ENCODE assay signal across 23 cellular contexts in genomic region chr1:228117335-228117734, GRCh38.
"Had no signal": no experiment of that assay in that cellular context is flagged by ENCODE, and none has a peak within 500 bp of the region (broad histone marks: within the 10 kb centered on the region; RNA-seq: fewer than 3 reads in every experiment).

No MANE protein-coding gene starts in this region.

- ATAC-seq: effector memory CD8-positive, alpha-beta T cell; esophagus mucosa; gastrocnemius medialis; heart right ventricle; left cardiac atrium; left lung; left ventricle myocardium superior; lower lobe of right lung; mucosa of descending colon had no signal

- H3K9me3 ChIP-seq: colonic mucosa, esophagus squamous epithelium, gastrocnemius medialis, left lung, lower lobe of right lung, mucosa of descending colon had no signal

- H3K4me1 ChIP-seq: colonic mucosa, gastrocnemius medialis, heart right ventricle, left lung, lower lobe of right lung had no signal

- H3K36me3 ChIP-seq: colonic mucosa, esophagus squamous epithelium, gastrocnemius medialis, heart right ventricle, left lung, lower lobe of right lung had no signal

- DNase-seq: colonic mucosa; cortex of kidney; effector CD8-positive, alpha-beta T cell; effector memory CD8-positive, alpha-beta T cell; endodermal cell; esophagus squamous epithelium; foreskin fibroblast; foreskin melanocyte; gastrocnemius medialis; glutamatergic neuron; head of caudate nucleus; heart right ventricle; hippocampal formation; left cardiac atrium; left lung; left ventricle myocardium superior; lower lobe of right lung; mesenchymal stem cell; mucosa of descending colon had no signal

- H3K27ac ChIP-seq: colonic mucosa, epithelial cell of prostate, esophagus squamous epithelium, gastrocnemius medialis, heart right ventricle, left lung, lower lobe of right lung had no signal

- FAIRE-seq: islet of Langerhans, keratinocyte had no signal

- H3K27me3 ChIP-seq: colonic mucosa, esophagus squamous epithelium, gastrocnemius medialis, heart right ventricle, left lung had no signal

- H3K4me3 ChIP-seq: colonic mucosa, esophagus squamous epithelium, gastrocnemius medialis, heart right ventricle, left lung, lower lobe of right lung, mucosa of descending colon had no signal
